ENCODE assay signal across 2 cellular contexts in genomic region chrX:23784487-23785301, GRCh38.
TF ChIP-seq lines count a peak whose summit lies in the region.

No MANE protein-coding gene starts in this region.

TF ChIP-seq in SK-N-SH, 30 proteins besides CTCF, POLR2A, EP300 and RAD21 (continued from another document):
- TF ChIP-seq, protein P1, sequence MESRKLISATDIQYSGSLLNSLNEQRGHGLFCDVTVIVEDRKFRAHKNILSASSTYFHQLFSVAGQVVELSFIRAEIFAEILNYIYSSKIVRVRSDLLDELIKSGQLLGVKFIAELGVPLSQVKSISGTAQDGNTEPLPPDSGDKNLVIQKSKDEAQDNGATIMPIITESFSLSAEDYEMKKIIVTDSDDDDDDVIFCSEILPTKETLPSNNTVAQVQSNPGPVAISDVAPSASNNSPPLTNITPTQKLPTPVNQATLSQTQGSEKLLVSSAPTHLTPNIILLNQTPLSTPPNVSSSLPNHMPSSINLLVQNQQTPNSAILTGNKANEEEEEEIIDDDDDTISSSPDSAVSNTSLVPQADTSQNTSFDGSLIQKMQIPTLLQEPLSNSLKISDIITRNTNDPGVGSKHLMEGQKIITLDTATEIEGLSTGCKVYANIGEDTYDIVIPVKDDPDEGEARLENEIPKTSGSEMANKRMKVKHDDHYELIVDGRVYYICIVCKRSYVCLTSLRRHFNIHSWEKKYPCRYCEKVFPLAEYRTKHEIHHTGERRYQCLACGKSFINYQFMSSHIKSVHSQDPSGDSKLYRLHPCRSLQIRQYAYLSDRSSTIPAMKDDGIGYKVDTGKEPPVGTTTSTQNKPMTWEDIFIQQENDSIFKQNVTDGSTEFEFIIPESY (IDR thresholded peaks at IDR 0.05; ENCODE audit: borderline replicate concordance, low read depth) = no peak
- TF ChIP-seq NFIC (IDR thresholded peaks at IDR 0.05; ENCODE audit: borderline replicate concordance) (no peak), JUND (IDR thresholded peaks at IDR 0.05) (no peak), ELF1 (IDR thresholded peaks at IDR 0.05) (no peak), SIN3A (IDR thresholded peaks at IDR 0.05; ENCODE audit: borderline replicate concordance, low read depth, low read length) (no peak), NRF1 (IDR thresholded peaks at IDR 0.05; ENCODE audit: low read depth, low read length) (no peak)

TF ChIP-seq in SK-N-SH treated with all-trans-retinoic acid at 6 μM for 48 hours, 23 proteins besides CTCF, POLR2A, EP300 and RAD21 (continued from another document):
- TF ChIP-seq, protein P2, sequence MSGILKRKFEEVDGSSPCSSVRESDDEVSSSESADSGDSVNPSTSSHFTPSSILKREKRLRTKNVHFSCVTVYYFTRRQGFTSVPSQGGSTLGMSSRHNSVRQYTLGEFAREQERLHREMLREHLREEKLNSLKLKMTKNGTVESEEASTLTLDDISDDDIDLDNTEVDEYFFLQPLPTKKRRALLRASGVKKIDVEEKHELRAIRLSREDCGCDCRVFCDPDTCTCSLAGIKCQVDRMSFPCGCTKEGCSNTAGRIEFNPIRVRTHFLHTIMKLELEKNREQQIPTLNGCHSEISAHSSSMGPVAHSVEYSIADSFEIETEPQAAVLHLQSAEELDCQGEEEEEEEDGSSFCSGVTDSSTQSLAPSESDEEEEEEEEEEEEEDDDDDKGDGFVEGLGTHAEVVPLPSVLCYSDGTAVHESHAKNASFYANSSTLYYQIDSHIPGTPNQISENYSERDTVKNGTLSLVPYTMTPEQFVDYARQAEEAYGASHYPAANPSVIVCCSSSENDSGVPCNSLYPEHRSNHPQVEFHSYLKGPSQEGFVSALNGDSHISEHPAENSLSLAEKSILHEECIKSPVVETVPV (CRISPR knock-in tag; IDR thresholded peaks at IDR 0.05) = no peak
- TF ChIP-seq SNAI2 (CRISPR knock-in tag; IDR thresholded peaks at IDR 0.05) = no peak
- TF ChIP-seq CREB5 (CRISPR knock-in tag; IDR thresholded peaks at IDR 0.05; ENCODE audit: low read depth) = no peak
